In genomic region chr20:3107464-3108025, GRCh38 we compare ENCODE assay signal across 26 cellular contexts. TPM values are rescaled to one million over a fixed set of nuclear protein-coding genes. Genes with fewer than 3 reads are reported as not detected.
"Had no signal": no experiment of that assay in that cellular context is flagged by ENCODE, and none has a peak within 500 bp of the region (broad histone marks: within the 10 kb centered on the region; RNA-seq: fewer than 3 reads in every experiment).

No MANE protein-coding gene starts in this region.

- H3K27me3 Mint-ChIP-seq: activated CD4-positive, alpha-beta T cell treated with anti-CD3 and anti-CD28 coated beads, Interleukin-2, amount 10 ng/mL, durations not matched to agents 24 days and 14 days; naive thymus-derived CD4-positive, alpha-beta T cell had no signal

- H3K27ac Mint-ChIP-seq: activated CD4-positive, alpha-beta memory T cell treated with anti-CD3 and anti-CD28 coated beads, Interleukin-2, amount 10 ng/mL, durations not matched to agents 7 days and 5 days; activated CD4-positive, alpha-beta T cell treated with anti-CD3 and anti-CD28 coated beads, Interleukin-2, amount 10 ng/mL, durations not matched to agents 24 days and 14 days; activated naive CD4-positive, alpha-beta T cell treated with anti-CD3 and anti-CD28 coated beads, Interleukin-2, amount 10 ng/mL, durations not matched to agents 7 days and 5 days; activated T-cell treated with anti-CD3 and anti-CD28 coated beads, Interleukin-2, amount 50 U/mL, for 72 hours had no signal

- H3K4me3 ChIP-seq: body of pancreas, cardiac muscle cell, heart left ventricle, left lung, lung, pancreas, psoas muscle, right atrium auricular region, thyroid gland had no signal

- H3K27ac ChIP-seq: body of pancreas, cardiac muscle cell, epithelial cell of prostate, heart left ventricle, left lung, pancreas, psoas muscle, right atrium auricular region, thyroid gland had no signal

- ATAC-seq: activated CD4-positive, CD25-positive, alpha-beta regulatory T cell treated with anti-CD3 and anti-CD28 coated beads, Interleukin-2, amount 50 U/mL, for 24 hours; activated T-cell treated with anti-CD3 and anti-CD28 coated beads, Interleukin-2, amount 50 U/mL, for 72 hours; body of pancreas; heart left ventricle; left lung; naive thymus-derived CD4-positive, alpha-beta T cell; pancreas; psoas muscle; stimulated activated naive CD8-positive, alpha-beta T cell treated with anti-CD3 and anti-CD28 coated beads, Interleukin-15, Interleukin-2, amounts not matched to agents 100 U/mL and 50 U/mL, for 24 hours had no signal

- H3K4me1 ChIP-seq: body of pancreas, heart left ventricle, pancreas, right atrium auricular region, thyroid gland had no signal

- H3K4me3 Mint-ChIP-seq: activated CD4-positive, alpha-beta memory T cell treated with anti-CD3 and anti-CD28 coated beads, Interleukin-2, amount 10 ng/mL, durations not matched to agents 7 days and 5 days; activated CD4-positive, alpha-beta T cell treated with anti-CD3 and anti-CD28 coated beads, Interleukin-2, amount 10 ng/mL, durations not matched to agents 24 days and 14 days; activated naive CD4-positive, alpha-beta T cell treated with anti-CD3 and anti-CD28 coated beads, Interleukin-2, amount 10 ng/mL, durations not matched to agents 7 days and 5 days; activated T-cell treated with anti-CD3 and anti-CD28 coated beads, Interleukin-2, amount 50 U/mL, for 72 hours; naive thymus-derived CD4-positive, alpha-beta T cell; neural crest cell had no signal

- H3K27me3 ChIP-seq: body of pancreas, cardiac muscle cell, heart left ventricle, left lung, pancreas, right atrium auricular region, thyroid gland had no signal

- H3K9me3 ChIP-seq: body of pancreas, heart left ventricle, left lung, pancreas, psoas muscle, right atrium auricular region, thyroid gland had no signal

- DNase-seq: activated CD4-positive, alpha-beta memory T cell treated with anti-CD3 and anti-CD28 coated beads, Interleukin-2, amount 10 ng/mL, durations not matched to agents 7 days and 5 days; activated CD4-positive, alpha-beta T cell treated with anti-CD3 and anti-CD28 coated beads, Interleukin-2, amount 10 ng/mL, durations not matched to agents 24 days and 14 days; activated effector memory CD4-positive, alpha-beta T cell treated with anti-CD3 and anti-CD28 coated beads, Interleukin-2, amount 50 U/mL, for 16 hours; activated naive CD4-positive, alpha-beta T cell treated with anti-CD3 and anti-CD28 coated beads, Interleukin-2, amount 10 ng/mL, durations not matched to agents 7 days and 5 days; activated T-cell treated with anti-CD3 and anti-CD28 coated beads, Interleukin-2, amount 50 U/mL, for 72 hours; body of pancreas; cortex of kidney; left lung; naive thymus-derived CD4-positive, alpha-beta T cell; pancreas; psoas muscle; stimulated activated CD4-positive, alpha-beta T cell treated with anti-CD3 and anti-CD28 coated beads, Interleukin-4, amount 100 ng/mL, for 24 hours; stimulated activated naive CD8-positive, alpha-beta T cell treated with anti-CD3 and anti-CD28 coated beads, Interleukin-15, Interleukin-2, amounts not matched to agents 100 U/mL and 50 U/mL, for 24 hours; thyroid gland had no signal

- H3K9me3 Mint-ChIP-seq: activated CD4-positive, alpha-beta memory T cell treated with anti-CD3 and anti-CD28 coated beads, Interleukin-2, amount 10 ng/mL, durations not matched to agents 7 days and 5 days; activated CD4-positive, alpha-beta T cell treated with anti-CD3 and anti-CD28 coated beads, Interleukin-2, amount 10 ng/mL, durations not matched to agents 24 days and 14 days; activated naive CD4-positive, alpha-beta T cell treated with anti-CD3 and anti-CD28 coated beads, Interleukin-2, amount 10 ng/mL, durations not matched to agents 7 days and 5 days; activated T-cell treated with anti-CD3 and anti-CD28 coated beads, Interleukin-2, amount 50 U/mL, for 72 hours; neural crest cell had no signal

- H3K36me3 ChIP-seq: cardiac muscle cell had no signal

RNA-seq across cellular contexts. Expression of gene AVP, which starts 23.0 kb away (rescaled TPM):
- total RNA-seq: activated CD4-positive, alpha-beta memory T cell treated with anti-CD3 and anti-CD28 coated beads, Interleukin-2, amount 10 ng/mL, durations not matched to agents 7 days and 5 days; activated CD4-positive, alpha-beta T cell treated with anti-CD3 and anti-CD28 coated beads, Interleukin-2, amount 10 ng/mL, durations not matched to agents 24 days and 14 days; activated T-cell treated with anti-CD3 and anti-CD28 coated beads, Interleukin-2, amount 50 U/mL, for 72 hours; body of pancreas; cardiac muscle cell; cerebellum; fibroblast of villous mesenchyme; heart left ventricle; kidney epithelial cell; left lung; lung; neural crest cell; pancreas; psoas muscle; right atrium auricular region; T-helper 2 cell treated with Interferon-gamma antibody and Interleukin-4, amounts not matched to agents 100 ng/mL and 5 ng/mL, for 36 hours; thyroid gland; urinary bladder had no signal
- polyA plus RNA-seq: cardiac muscle cell; heart left ventricle; lung; naive thymus-derived CD4-positive, alpha-beta T cell; pancreas; psoas muscle; urinary bladder had no signal

RNA-seq across cellular contexts. Expression of gene OXT, which starts 36.1 kb away (rescaled TPM):
- total RNA-seq: activated CD4-positive, alpha-beta memory T cell treated with anti-CD3 and anti-CD28 coated beads, Interleukin-2, amount 10 ng/mL, durations not matched to agents 7 days and 5 days; activated CD4-positive, alpha-beta T cell treated with anti-CD3 and anti-CD28 coated beads, Interleukin-2, amount 10 ng/mL, durations not matched to agents 24 days and 14 days; body of pancreas; cardiac muscle cell; cerebellum; fibroblast of villous mesenchyme; kidney epithelial cell; lung; neural crest cell; psoas muscle; right atrium auricular region; T-helper 2 cell treated with Interferon-gamma antibody and Interleukin-4, amounts not matched to agents 100 ng/mL and 5 ng/mL, for 36 hours; thyroid gland; urinary bladder had no signal
- polyA plus RNA-seq: cardiac muscle cell, heart left ventricle, lung, pancreas had no signal
